20 cellular contexts compared by ENCODE assay signal in the genomic region with DNA sequence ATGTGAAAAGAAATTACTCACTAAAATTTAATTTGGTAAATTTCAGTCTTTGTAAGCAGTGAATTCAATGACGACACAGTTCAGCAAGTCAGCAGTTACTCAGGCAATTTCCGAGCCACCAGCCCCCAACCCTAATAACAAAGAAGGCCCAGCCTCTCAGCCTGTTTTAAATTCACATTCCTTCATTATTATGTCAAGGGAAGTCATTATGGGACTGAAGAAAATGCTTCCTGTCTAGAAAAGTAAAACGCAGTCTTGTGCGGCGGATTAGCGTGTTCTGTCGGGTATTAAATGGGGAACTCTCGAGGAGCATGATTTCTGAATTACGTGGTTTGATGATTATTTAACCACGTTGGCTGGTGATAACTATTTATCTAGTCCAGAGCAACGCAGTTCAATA.
A peak's percentile ranks its signal among the peaks of the same experiment; 100 is the strongest.
DNase-seq lines count a peak whose midpoint lies in the region; ATAC-seq and TF ChIP-seq lines count a peak whose summit lies in the region.
"Had no signal": no experiment of that assay in that cellular context is flagged by ENCODE, and none has a peak within 500 bp of the region (broad histone marks: within the 10 kb centered on the region; RNA-seq: fewer than 3 reads in every experiment).

No MANE protein-coding gene starts in this region.

- peaks cover 20% of the 10 kb centered on the region for H3K4me1 ChIP-seq in iPS-18a (ENCODE audit: control insufficient read depth, low read depth, low read length)
- no peaks in the 10 kb centered on the region for H3K4me1 ChIP-seq in aorta (ENCODE audit: control insufficient read depth in 1 of 2, insufficient read depth in 2 of 2, low read length in 2 of 2)
- H3K4me1 ChIP-seq: lower lobe of right lung, Peyer's patch, spleen had no signal

- intact Hi-C loops in aorta (cut with DNase I): loop anchor here in 1 of 2 donors (10.0 kb wide), 1 partner anchor 57 kb away; no protein-coding TSS in a partner anchor

- H3K27me3 ChIP-seq in iPS-18a (ENCODE audit: control insufficient read depth, insufficient read depth, low read length) (no peaks in the 10 kb centered on the region), aorta (ENCODE audit: control insufficient read depth in 1 of 2, insufficient read depth in 2 of 2, low read length in 1 of 2) (no peaks in the 10 kb centered on the region)
- H3K27me3 ChIP-seq: Peyer's patch had no signal

- DNase-seq in HK-2 (ENCODE audit: unreplicated experiment) (peak; percentile 30), astrocyte of the spinal cord (ENCODE audit: low read depth, low spot score) (peak; percentile 81), renal cortical epithelial cell (ENCODE audit: low read depth) (peak; percentile 86), aorta (no peak), GM19240 (ENCODE audit: insufficient read length, low spot score) (no peak), GF-D8 (lab: John Stamatoyannopoulos, UW) (no peak)
- DNase-seq: activated CD4-positive, alpha-beta T cell treated with anti-CD3 and anti-CD28 coated beads for 1 hour; activated T-cell treated with anti-CD3 and anti-CD28 coated beads for 4 hours; caudate nucleus; erythroblast; hypothalamus; lower lobe of right lung; NCI-H187; NCI-H526; Peyer's patch; spleen; T-helper 1 cell had no signal

- WGBS in aorta, 2 donors: 1 to 5% methylated on average over 11 of the region's 11 CpGs

- H3K9me3 ChIP-seq in iPS-18a (ENCODE audit: control insufficient read depth, low read depth, low read length): no peaks in the 10 kb centered on the region
- no peaks in the 10 kb centered on the region for H3K9me3 ChIP-seq in aorta (ENCODE audit: control insufficient read depth, low read length)
- H3K9me3 ChIP-seq: lower lobe of right lung, Peyer's patch, spleen had no signal

- in situ Hi-C loops in astrocyte of the spinal cord (cut with HindIII; ENCODE audit: low sequenced_read_pairs): no loop called here

- no peaks in the 10 kb centered on the region for H3K36me3 ChIP-seq in iPS-18a (ENCODE audit: control insufficient read depth, low read depth, low read length)
- H3K36me3 ChIP-seq in aorta (ENCODE audit: control insufficient read depth in 1 of 2, insufficient read depth in 2 of 2, low read length in 1 of 2): no peaks in the 10 kb centered on the region
- H3K36me3 ChIP-seq: lower lobe of right lung, Peyer's patch, spleen had no signal

- TF ChIP-seq CTCF in astrocyte of the spinal cord (IDR thresholded peaks at IDR 0.05; ENCODE audit: low read depth, low read length): no peak

- H3K9ac ChIP-seq in iPS-18a (ENCODE audit: low read length): peak overlapping the region; percentile 2

- H3K27ac ChIP-seq in iPS-18a (ENCODE audit: low read length): no peak overlapping the region
- no peak overlapping the region for H3K27ac ChIP-seq in aorta (ENCODE audit: low read depth in 1 of 2, low read length in 2 of 2)
- H3K27ac ChIP-seq: lower lobe of right lung, Peyer's patch, spleen had no signal

- H3K4me3 ChIP-seq in astrocyte of the spinal cord (ENCODE audit: low read depth, low read length): no peak overlapping the region
- H3K4me3 ChIP-seq in iPS-18a (ENCODE audit: low read length): no peak overlapping the region
- H3K4me3 ChIP-seq in aorta (ENCODE audit: low read length in 2 of 2): no peak overlapping the region
- H3K4me3 ChIP-seq: GM12878, lower lobe of right lung, Peyer's patch, spleen had no signal

- ATAC-seq in aorta (ENCODE audit: low FRiP score) (no peak), HG03097 (IDR thresholded peaks at IDR 0.05; ENCODE audit: low FRiP score, unreplicated experiment) (no peak)
- ATAC-seq: GM12878, lower lobe of right lung had no signal

Comparison
In these comparisons a context has a peak if more than half of its experiments do, and no peak if none do; other contexts are left out.
1. DNase-seq: peak in HK-2 (single experiment), astrocyte of the spinal cord (single experiment) and renal cortical epithelial cell (single experiment); none in aorta (0 of 2), GM19240 (single experiment) and GF-D8 (single experiment).